1 cellular context compared by ENCODE assay signal in genomic region chr12:10363922-10364838, GRCh38.
TF ChIP-seq lines count a peak whose summit lies in the region.

No MANE protein-coding gene starts in this region.

TF ChIP-seq in K562, 482 proteins besides CTCF, POLR2A, EP300 and RAD21 (continued from another document):
- TF ChIP-seq AFF4 (CRISPR knock-in tag; IDR thresholded peaks at IDR 0.05) (peak; percentile 76; the same call in 1 of the 2 replicates), THRAP3 (IDR thresholded peaks at IDR 0.05; ENCODE audit: borderline replicate concordance) (no peak), RFX5 (IDR thresholded peaks at IDR 0.05; ENCODE audit: low read depth, low read length) (no peak), GABPB2 (CRISPR knock-in tag; conservative IDR thresholded peaks at IDR 0.05) (no peak), STAT5B (CRISPR knock-in tag; IDR thresholded peaks at IDR 0.05) (no peak), POLR2AphosphoS5 (IDR thresholded peaks at IDR 0.05; ENCODE audit: control insufficient read depth, insufficient read depth, low read depth, low read length) (peak; percentile 30; the same call in 1 of the 2 replicates), RBM25 (IDR thresholded peaks at IDR 0.05; ENCODE audit: low read depth, low read length, severe bottlenecking) (no peak), DDX20 (tag; IDR thresholded peaks at IDR 0.05; ENCODE audit: low read depth) (no peak)
TF ChIP-seq in K562: peak in this region for 42.
